Comparison of ENCODE assay signal across 1 cellular context in the genomic region with DNA sequence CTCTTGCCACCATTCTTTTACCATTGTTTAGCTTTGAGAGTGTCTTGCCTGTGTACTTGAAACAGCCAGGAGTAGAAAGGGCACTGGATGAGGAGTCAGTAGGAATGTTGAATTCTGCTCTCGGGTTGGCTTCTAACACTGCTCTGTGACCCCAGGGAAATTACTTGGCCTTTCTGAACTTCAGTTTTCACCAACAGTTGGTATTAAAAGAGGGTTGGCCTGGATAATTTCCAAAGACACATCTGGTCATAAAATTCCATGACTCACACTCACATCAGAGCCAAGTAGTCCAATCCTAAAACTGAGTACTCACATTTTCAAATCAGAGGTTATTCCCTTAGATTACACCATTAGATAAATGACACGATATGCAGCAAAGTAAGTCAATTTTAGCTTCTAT.
TF ChIP-seq lines count a peak whose summit lies in the region.

No MANE protein-coding gene starts in this region.

TF ChIP-seq in HCT116, 20 proteins besides CTCF, POLR2A, EP300 and RAD21 (continued from another document):
- TF ChIP-seq ZNF274 (IDR thresholded peaks at IDR 0.05; ENCODE audit: low read depth, low read length) (no peak), SIN3A (IDR thresholded peaks at IDR 0.05; ENCODE audit: low read depth) (no peak), ZFX (IDR thresholded peaks at IDR 0.05) (no peak), POLR2AphosphoS5 (IDR thresholded peaks at IDR 0.05; ENCODE audit: low read depth, low read length) (no peak), EZH2phosphoT487 (IDR thresholded peaks at IDR 0.05; ENCODE audit: borderline replicate concordance) (no peak), SP1 (IDR thresholded peaks at IDR 0.05; ENCODE audit: low read depth) (no peak), SRF (IDR thresholded peaks at IDR 0.05; ENCODE audit: low read depth) (no peak), YY1 (IDR thresholded peaks at IDR 0.05; ENCODE audit: extremely low read depth, insufficient replicate concordance, low read depth, low read length) (no peak), CBX3 (IDR thresholded peaks at IDR 0.05; ENCODE audit: low read depth) (no peak)
- TF ChIP-seq, protein P1, sequence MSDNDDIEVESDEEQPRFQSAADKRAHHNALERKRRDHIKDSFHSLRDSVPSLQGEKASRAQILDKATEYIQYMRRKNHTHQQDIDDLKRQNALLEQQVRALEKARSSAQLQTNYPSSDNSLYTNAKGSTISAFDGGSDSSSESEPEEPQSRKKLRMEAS (IDR thresholded peaks at IDR 0.05), result no peak
- TF ChIP-seq, protein P2, sequence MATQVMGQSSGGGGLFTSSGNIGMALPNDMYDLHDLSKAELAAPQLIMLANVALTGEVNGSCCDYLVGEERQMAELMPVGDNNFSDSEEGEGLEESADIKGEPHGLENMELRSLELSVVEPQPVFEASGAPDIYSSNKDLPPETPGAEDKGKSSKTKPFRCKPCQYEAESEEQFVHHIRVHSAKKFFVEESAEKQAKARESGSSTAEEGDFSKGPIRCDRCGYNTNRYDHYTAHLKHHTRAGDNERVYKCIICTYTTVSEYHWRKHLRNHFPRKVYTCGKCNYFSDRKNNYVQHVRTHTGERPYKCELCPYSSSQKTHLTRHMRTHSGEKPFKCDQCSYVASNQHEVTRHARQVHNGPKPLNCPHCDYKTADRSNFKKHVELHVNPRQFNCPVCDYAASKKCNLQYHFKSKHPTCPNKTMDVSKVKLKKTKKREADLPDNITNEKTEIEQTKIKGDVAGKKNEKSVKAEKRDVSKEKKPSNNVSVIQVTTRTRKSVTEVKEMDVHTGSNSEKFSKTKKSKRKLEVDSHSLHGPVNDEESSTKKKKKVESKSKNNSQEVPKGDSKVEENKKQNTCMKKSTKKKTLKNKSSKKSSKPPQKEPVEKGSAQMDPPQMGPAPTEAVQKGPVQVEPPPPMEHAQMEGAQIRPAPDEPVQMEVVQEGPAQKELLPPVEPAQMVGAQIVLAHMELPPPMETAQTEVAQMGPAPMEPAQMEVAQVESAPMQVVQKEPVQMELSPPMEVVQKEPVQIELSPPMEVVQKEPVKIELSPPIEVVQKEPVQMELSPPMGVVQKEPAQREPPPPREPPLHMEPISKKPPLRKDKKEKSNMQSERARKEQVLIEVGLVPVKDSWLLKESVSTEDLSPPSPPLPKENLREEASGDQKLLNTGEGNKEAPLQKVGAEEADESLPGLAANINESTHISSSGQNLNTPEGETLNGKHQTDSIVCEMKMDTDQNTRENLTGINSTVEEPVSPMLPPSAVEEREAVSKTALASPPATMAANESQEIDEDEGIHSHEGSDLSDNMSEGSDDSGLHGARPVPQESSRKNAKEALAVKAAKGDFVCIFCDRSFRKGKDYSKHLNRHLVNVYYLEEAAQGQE (IDR thresholded peaks at IDR 0.05; ENCODE audit: low read depth), result no peak
- TF ChIP-seq, protein P3, sequence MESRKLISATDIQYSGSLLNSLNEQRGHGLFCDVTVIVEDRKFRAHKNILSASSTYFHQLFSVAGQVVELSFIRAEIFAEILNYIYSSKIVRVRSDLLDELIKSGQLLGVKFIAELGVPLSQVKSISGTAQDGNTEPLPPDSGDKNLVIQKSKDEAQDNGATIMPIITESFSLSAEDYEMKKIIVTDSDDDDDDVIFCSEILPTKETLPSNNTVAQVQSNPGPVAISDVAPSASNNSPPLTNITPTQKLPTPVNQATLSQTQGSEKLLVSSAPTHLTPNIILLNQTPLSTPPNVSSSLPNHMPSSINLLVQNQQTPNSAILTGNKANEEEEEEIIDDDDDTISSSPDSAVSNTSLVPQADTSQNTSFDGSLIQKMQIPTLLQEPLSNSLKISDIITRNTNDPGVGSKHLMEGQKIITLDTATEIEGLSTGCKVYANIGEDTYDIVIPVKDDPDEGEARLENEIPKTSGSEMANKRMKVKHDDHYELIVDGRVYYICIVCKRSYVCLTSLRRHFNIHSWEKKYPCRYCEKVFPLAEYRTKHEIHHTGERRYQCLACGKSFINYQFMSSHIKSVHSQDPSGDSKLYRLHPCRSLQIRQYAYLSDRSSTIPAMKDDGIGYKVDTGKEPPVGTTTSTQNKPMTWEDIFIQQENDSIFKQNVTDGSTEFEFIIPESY (IDR thresholded peaks at IDR 0.05; ENCODE audit: extremely low read depth, insufficient replicate concordance, low read length), result no peak
